In the genomic region with DNA sequence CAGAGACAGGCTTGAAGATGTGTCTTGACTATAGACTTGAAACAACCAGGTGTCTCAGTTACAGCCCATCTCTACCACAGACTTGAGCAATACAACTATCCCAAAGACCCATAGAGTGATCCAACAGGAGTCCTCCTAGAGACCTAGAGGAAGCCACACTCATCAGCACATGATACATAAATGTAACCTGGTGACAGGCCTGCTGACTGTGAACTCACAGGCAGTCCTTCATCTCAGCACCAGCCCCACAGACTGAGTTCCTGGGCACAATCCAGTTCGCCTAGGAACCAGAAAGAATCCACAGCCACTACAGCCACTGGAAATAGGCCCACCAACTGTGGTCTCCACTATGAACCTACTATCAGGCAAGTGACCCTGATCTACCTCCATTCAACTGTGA, we compare ENCODE assay signal across 21 cellular contexts.
DNase-seq lines count a peak whose midpoint lies in the region; ATAC-seq and TF ChIP-seq lines count a peak whose summit lies in the region.
"Had no signal": no experiment of that assay in that cellular context is flagged by ENCODE, and none has a peak within 500 bp of the region (broad histone marks: within the 10 kb centered on the region; RNA-seq: fewer than 3 reads in every experiment).

No MANE protein-coding gene starts in this region.

- no peak overlapping the region for H2BK15ac ChIP-seq in mesenchymal stem cell (ENCODE audit: low read depth, poor library complexity, severe bottlenecking)

- H3K9me3 Mint-ChIP-seq in WTC11 (peaks cover 28% of the 10 kb centered on the region), endodermal cell (peaks cover 29% of the 10 kb centered on the region), T-cell (peaks cover 15 to 23% (median 19%) of the 10 kb centered on the region in 3 donors)

- no peak overlapping the region for H3K4ac ChIP-seq in mesenchymal stem cell (ENCODE audit: low read depth in 1 of 2, low read length in 2 of 2)

- H3K27me3 ChIP-seq in GM23248 (replicated peaks; ENCODE audit: insufficient read depth), result no peaks in the 10 kb centered on the region
- no peaks in the 10 kb centered on the region for H3K27me3 ChIP-seq in endodermal cell (ENCODE audit: control insufficient read depth, insufficient read depth, low read length, poor library complexity, severe bottlenecking)
- H3K27me3 ChIP-seq in mesenchymal stem cell (ENCODE audit: control insufficient read depth in 1 of 2, insufficient read depth in 1 of 2, low read length in 2 of 2), result no peaks in the 10 kb centered on the region
- H3K27me3 ChIP-seq: BLaER1 had no signal

- H3K27ac Mint-ChIP-seq in WTC11 (peak overlapping the region; percentile 66), endodermal cell (peak overlapping the region; percentile 25), T-cell (no peak overlapping the region)
- H3K27ac Mint-ChIP-seq: B cell; CD4-positive, CD25-positive, alpha-beta regulatory T cell; CD8-positive, alpha-beta T cell; GM23338 had no signal

- H3K79me2 ChIP-seq in GM23248 (ENCODE audit: insufficient read depth), result no peaks in the 10 kb centered on the region

- POLR2A ChIA-PET in WTC11 (lab: Charles Lee) (no interaction called here), T-cell (lab: Charles Lee) (interaction anchor here in 1 of 2 donors (0.7 kb wide), 1 partner anchor 103 kb away, joined by 3 read pairs; no protein-coding TSS in a partner anchor)

- WGBS in GM23248 (ENCODE audit: low coverage in 1 of 2, low lambda C conversion rate in 2 of 2, missing lambda C conversion rate in 2 of 2), 2 experiments, result 83 to 85% methylated on average over 1 of the region's 1 CpG
- 91 to 100% methylated on average over 1 of the region's 1 CpG for WGBS in endodermal cell (ENCODE audit: insufficient coverage in 1 of 2, insufficient read length in 1 of 2), 2 experiments
- 100% methylated on average over 1 of the region's 1 CpG for WGBS in mesenchymal stem cell

- peak overlapping the region; percentile 21; the same call in 1 of the 2 replicates for H2AFZ ChIP-seq in GM23248
- no peak overlapping the region for H2AFZ ChIP-seq in mesenchymal stem cell (ENCODE audit: low read depth, low read length)
- H2AFZ ChIP-seq: GM23338 had no signal

- no peak for ATAC-seq in WTC11
- no peak for ATAC-seq in T-cell (replicated peaks in 1 of 4)
- ATAC-seq: CD8-positive, alpha-beta T cell; GM23338 had no signal

- no peak overlapping the region for H2BK120ac ChIP-seq in mesenchymal stem cell (ENCODE audit: low read depth, low read length)

- DNase-seq in GM23248, result peak; percentile 57
- no peak for DNase-seq in WTC11 (ENCODE audit: low spot score)
- DNase-seq in endodermal cell, result no peak
- DNase-seq in mesenchymal stem cell, result no peak
- no peak for DNase-seq in NCI-H2171 treated with DMSO at 0.1 percent for 48 hours (lab: John Stamatoyannopoulos, UW)
- no peak for DNase-seq in SHP77 treated with DMSO at 0.1 percent for 48 hours (lab: John Stamatoyannopoulos, UW)
- no peak for DNase-seq in T-cell
- no peak for DNase-seq in DMS79 treated with DMSO at 0.1 percent for 48 hours (lab: John Stamatoyannopoulos, UW)
- DNase-seq: Caco-2; CD4-positive, CD25-positive, alpha-beta regulatory T cell; CD8-positive, alpha-beta T cell; DMS153; EL; GDM1; H7; HCEC 1CT had no signal

- H3K27me3 Mint-ChIP-seq in WTC11 (ENCODE audit: low read depth) (no peaks in the 10 kb centered on the region), endodermal cell (ENCODE audit: insufficient read depth) (no peaks in the 10 kb centered on the region), T-cell (no peaks in the 10 kb centered on the region)
- H3K27me3 Mint-ChIP-seq: B cell; CD4-positive, CD25-positive, alpha-beta regulatory T cell had no signal

- H2BK5ac ChIP-seq in mesenchymal stem cell (ENCODE audit: low read depth, low read length, poor library complexity, severe bottlenecking), result no peak overlapping the region

- in situ Hi-C loops in GM23248 (cut with MboI), result no loop called here

- H3K9me3 ChIP-seq in GM23248 (ENCODE audit: low read depth) (no peaks in the 10 kb centered on the region), endodermal cell (ENCODE audit: control insufficient read depth, low read length) (peaks cover 41% of the 10 kb centered on the region), mesenchymal stem cell (ENCODE audit: control insufficient read depth, low read length) (peaks cover 14% of the 10 kb centered on the region)
- H3K9me3 ChIP-seq: BLaER1, Caco-2 had no signal

- no peak overlapping the region for H3K23ac ChIP-seq in mesenchymal stem cell (ENCODE audit: low read length in 2 of 2)

- H3K18ac ChIP-seq in mesenchymal stem cell (ENCODE audit: low read depth in 1 of 2, low read length in 2 of 2), result no peak overlapping the region

- no peak for TF ChIP-seq CTCF in WTC11 (IDR thresholded peaks at IDR 0.05)
- no peak for TF ChIP-seq CTCF in endodermal cell (conservative IDR thresholded peaks at IDR 0.05)

- peaks cover 18% of the 10 kb centered on the region for H3F3A ChIP-seq in GM23248 (ENCODE audit: insufficient read depth)

- H2AK5ac ChIP-seq in mesenchymal stem cell (ENCODE audit: low read length, severe bottlenecking), result no peak overlapping the region

- H3K36me3 Mint-ChIP-seq in WTC11 (peaks cover 47% of the 10 kb centered on the region), endodermal cell (ENCODE audit: low read depth) (peaks cover 26% of the 10 kb centered on the region), T-cell (no peaks in the 10 kb centered on the region)
- H3K36me3 Mint-ChIP-seq: CD4-positive, CD25-positive, alpha-beta regulatory T cell; CD8-positive, alpha-beta T cell had no signal

- H3K4me2 ChIP-seq in GM23248 (ENCODE audit: unreplicated experiment) (peak overlapping the region; percentile 7), mesenchymal stem cell (ENCODE audit: low read length, poor library complexity, severe bottlenecking) (no peak overlapping the region)
- H3K4me2 ChIP-seq: BLaER1, GM23338 had no signal

- H4K20me1 ChIP-seq in GM23248 (ENCODE audit: insufficient read depth), result no peaks in the 10 kb centered on the region
- H4K20me1 ChIP-seq: BLaER1 had no signal

- H3K4me1 ChIP-seq in GM23248 (ENCODE audit: insufficient read depth) (peaks cover 22% of the 10 kb centered on the region), endodermal cell (ENCODE audit: control insufficient read depth, insufficient read depth, low read length) (no peaks in the 10 kb centered on the region), mesenchymal stem cell (ENCODE audit: control insufficient read depth, insufficient read depth, low read depth, low read length) (no peaks in the 10 kb centered on the region)
- H3K4me1 ChIP-seq: BLaER1, Caco-2 had no signal

- H3K4me3 ChIP-seq in GM23248 (no peak overlapping the region), endodermal cell (ENCODE audit: low read length) (no peak overlapping the region), mesenchymal stem cell (ENCODE audit: insufficient read depth in 1 of 2, low read depth in 1 of 2, low read length in 2 of 2) (no peak overlapping the region)
- H3K4me3 ChIP-seq: BLaER1, GM23338 had no signal

- H3K9ac ChIP-seq in GM23248 (no peak overlapping the region; the same call in 1 of the 2 replicates), endodermal cell (ENCODE audit: extremely low read depth, low read length, poor library complexity, severe bottlenecking) (no peak overlapping the region), mesenchymal stem cell (ENCODE audit: low read length) (peak overlapping the region; percentile 63)
- H3K9ac ChIP-seq: BLaER1 had no signal

- H3K36me3 ChIP-seq in GM23248 (ENCODE audit: low read depth), result no peaks in the 10 kb centered on the region
- H3K36me3 ChIP-seq in endodermal cell (ENCODE audit: control insufficient read depth, insufficient read depth, low read length), result no peaks in the 10 kb centered on the region
- no peaks in the 10 kb centered on the region for H3K36me3 ChIP-seq in mesenchymal stem cell (ENCODE audit: control insufficient read depth in 1 of 2, insufficient read depth in 2 of 2, low read depth in 1 of 2, low read length in 2 of 2)
- H3K36me3 ChIP-seq: BLaER1 had no signal

- no peaks in the 10 kb centered on the region for H3K9me2 ChIP-seq in GM23248 (ENCODE audit: insufficient read depth)

- no peaks in the 10 kb centered on the region for H3K79me1 ChIP-seq in mesenchymal stem cell (replicated peaks; ENCODE audit: low read length, poor library complexity, severe bottlenecking)

- CTCF ChIA-PET in WTC11 (lab: Charles Lee) (no interaction called here), T-cell (lab: Charles Lee) (no interaction called here)

- no peak overlapping the region for H2BK12ac ChIP-seq in mesenchymal stem cell (ENCODE audit: low read length in 2 of 2)

- H3K14ac ChIP-seq in mesenchymal stem cell (ENCODE audit: low read length in 2 of 2), result no peak overlapping the region

- peaks cover 68% of the 10 kb centered on the region for H3K4me1 Mint-ChIP-seq in WTC11
- peaks cover 31% of the 10 kb centered on the region for H3K4me1 Mint-ChIP-seq in endodermal cell
- no peaks in the 10 kb centered on the region for H3K4me1 Mint-ChIP-seq in T-cell
- H3K4me1 Mint-ChIP-seq: CD4-positive, CD25-positive, alpha-beta regulatory T cell had no signal

- H3K4me3 Mint-ChIP-seq in WTC11 (no peak overlapping the region), endodermal cell (no peak overlapping the region), T-cell (no peak overlapping the region)
- H3K4me3 Mint-ChIP-seq: B cell; CD8-positive, alpha-beta T cell; GM23338 had no signal

- H3K27ac ChIP-seq in GM23248, result peak overlapping the region; percentile 71
- H3K27ac ChIP-seq in endodermal cell (ENCODE audit: low read depth, low read length), result no peak overlapping the region
- no peak overlapping the region for H3K27ac ChIP-seq in mesenchymal stem cell (ENCODE audit: low read length, poor library complexity, severe bottlenecking)
- H3K27ac ChIP-seq: 22Rv1, BLaER1, C4-2B had no signal

- H4K91ac ChIP-seq in mesenchymal stem cell (ENCODE audit: low read length), result no peak overlapping the region

- no peak overlapping the region for H4K8ac ChIP-seq in mesenchymal stem cell (ENCODE audit: low read length)

TF ChIP-seq in WTC11, 78 proteins besides CTCF, POLR2A, EP300 and RAD21 (continues in another document):
- TF ChIP-seq TEAD1 (CRISPR knock-in tag; IDR thresholded peaks at IDR 0.05) (no peak), PRRX2 (CRISPR knock-in tag; IDR thresholded peaks at IDR 0.05) (no peak), EMX1 (CRISPR knock-in tag; IDR thresholded peaks at IDR 0.05) (no peak), NR2C2 (CRISPR knock-in tag; IDR thresholded peaks at IDR 0.05) (no peak), JUN (CRISPR knock-in tag; IDR thresholded peaks at IDR 0.05) (no peak), ZNF671 (CRISPR knock-in tag; IDR thresholded peaks at IDR 0.05) (no peak)
- TF ChIP-seq, protein P1, sequence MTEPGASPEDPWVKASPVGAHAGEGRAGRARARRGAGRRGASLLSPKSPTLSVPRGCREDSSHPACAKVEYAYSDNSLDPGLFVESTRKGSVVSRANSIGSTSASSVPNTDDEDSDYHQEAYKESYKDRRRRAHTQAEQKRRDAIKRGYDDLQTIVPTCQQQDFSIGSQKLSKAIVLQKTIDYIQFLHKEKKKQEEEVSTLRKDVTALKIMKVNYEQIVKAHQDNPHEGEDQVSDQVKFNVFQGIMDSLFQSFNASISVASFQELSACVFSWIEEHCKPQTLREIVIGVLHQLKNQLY (CRISPR knock-in tag; IDR thresholded peaks at IDR 0.05), result no peak

Comparison
In these comparisons a context has a peak if more than half of its experiments do, and no peak if none do; other contexts are left out.
1. H3K27ac Mint-ChIP-seq: peak in WTC11 (single experiment) and endodermal cell (single experiment); none in T-cell (0 of 2).